9 cellular contexts compared by ENCODE assay signal in genomic region chr22:28952857-28953256, GRCh38.
DNase-seq lines count a peak whose midpoint lies in the region; ATAC-seq and TF ChIP-seq lines count a peak whose summit lies in the region.
"Had no signal": no experiment of that assay in that cellular context is flagged by ENCODE, and none has a peak within 500 bp of the region (broad histone marks: within the 10 kb centered on the region; RNA-seq: fewer than 3 reads in every experiment).

No MANE protein-coding gene starts in this region.

- H3K4me1 ChIP-seq in gastroesophageal sphincter (peaks cover 2 to 69% (median 8%) of the 10 kb centered on the region in 3 donors), esophagus squamous epithelium (peaks cover 0 to 72% (median 13%) of the 10 kb centered on the region in 3 donors)

- peak overlapping the region; percentile 58 for H3K9ac ChIP-seq in SK-N-MC (ENCODE audit: insufficient read length)

- WGBS in gastroesophageal sphincter (ENCODE audit: low coverage in 1 of 2), 2 donors: 29 to 69% methylated on average over 2 of the region's 2 CpGs
- 15 to 20% methylated on average over 1 to 2 of the region's 2 CpGs for WGBS in esophagus squamous epithelium, 2 donors

- H3K36me3 ChIP-seq in SK-N-MC (ENCODE audit: insufficient read depth, low read length) (no peaks in the 10 kb centered on the region), gastroesophageal sphincter (no peaks in the 10 kb centered on the region), esophagus squamous epithelium (peaks cover 0 to 4% (median 0%) of the 10 kb centered on the region in 3 donors)
- H3K36me3 ChIP-seq: adrenal gland had no signal

- H3K27me3 ChIP-seq in gastroesophageal sphincter (no peaks in the 10 kb centered on the region), esophagus squamous epithelium (no peaks in the 10 kb centered on the region)
- H3K27me3 ChIP-seq: adrenal gland had no signal

- ATAC-seq in gastroesophageal sphincter: peak; percentile 43
- ATAC-seq in sciatic nerve: peak; percentile 73

- H3K9me3 ChIP-seq in SK-N-MC (ENCODE audit: low read depth, low read length): no peaks in the 10 kb centered on the region
- H3K9me3 ChIP-seq in gastroesophageal sphincter: no peaks in the 10 kb centered on the region
- H3K9me3 ChIP-seq in esophagus squamous epithelium: no peaks in the 10 kb centered on the region
- H3K9me3 ChIP-seq: adrenal gland had no signal

- CTCF ChIA-PET in HEK293T (lab: Yijun Ruan, JAX): interaction anchor here (0.9 to 1.0 kb wide), 2 partner anchors 32 to 123 kb away, joined by 3 to 5 read pairs; no protein-coding TSS in a partner anchor

- TF ChIP-seq POLR2A in gastroesophageal sphincter (IDR thresholded peaks at IDR 0.05) (no peak), esophagus squamous epithelium (IDR thresholded peaks at IDR 0.05) (no peak)

- TF ChIP-seq CTCF in gastroesophageal sphincter (IDR thresholded peaks at IDR 0.05): no peak
- TF ChIP-seq CTCF in esophagus squamous epithelium (IDR thresholded peaks at IDR 0.05): no peak

- intact Hi-C loops in sciatic nerve (cut with DNase I) (no loop called here), esophagus squamous epithelium (cut with DNase I) (no loop called here)

- peak overlapping the region; percentile 67 for H3K27ac ChIP-seq in SK-N-MC
- peak overlapping the region in 3 of 4 donors; percentile 2 to 68 (median 16) for H3K27ac ChIP-seq in gastroesophageal sphincter
- peak overlapping the region in 1 of 4 donors; percentile 59 for H3K27ac ChIP-seq in esophagus squamous epithelium

- POLR2A ChIA-PET in HEK293T (lab: Yijun Ruan, JAX): no interaction called here

- TF ChIP-seq EP300 in gastroesophageal sphincter (IDR thresholded peaks at IDR 0.05): no peak

- DNase-seq in HEK293T (ENCODE audit: extremely low spot score) (no peak), SK-N-MC (ENCODE audit: low read depth, low spot score) (no peak), sciatic nerve (ENCODE audit: low spot score) (no peak), SIG-M5 (lab: John Stamatoyannopoulos, UW) (no peak), esophagus squamous epithelium (lab: John Stamatoyannopoulos, UW) (no peak), NCI-H1930 (lab: John Stamatoyannopoulos, UW) (no peak), NCI-H2196 treated with DMSO at 0.1 percent for 48 hours (lab: John Stamatoyannopoulos, UW; ENCODE audit: unreplicated experiment) (no peak)

- H3K4me3 ChIP-seq in SK-N-MC (peak overlapping the region; percentile 32; the same call in 1 of the 2 replicates), gastroesophageal sphincter (no peak overlapping the region), esophagus squamous epithelium (no peak overlapping the region)
- H3K4me3 ChIP-seq: adrenal gland had no signal

TF ChIP-seq in HEK293T, 16 proteins besides CTCF, POLR2A, EP300 and RAD21:
- TF ChIP-seq FOXA1 (IDR thresholded peaks at IDR 0.05): no peak
- peak; percentile 34; the same call in 1 of the 2 replicates for TF ChIP-seq L3MBTL2 (conservative IDR thresholded peaks at IDR 0.05)
- no peak for TF ChIP-seq ARNT (IDR thresholded peaks at IDR 0.05)
TF ChIP-seq in HEK293T: peak in this region for 1.
